Comparison of ENCODE assay signal across 27 cellular contexts in genomic region chr13:33893559-33893958, GRCh38.
"Had no signal": no experiment of that assay in that cellular context is flagged by ENCODE, and none has a peak within 500 bp of the region (broad histone marks: within the 10 kb centered on the region; RNA-seq: fewer than 3 reads in every experiment).

No MANE protein-coding gene starts in this region.

- H3K27me3 ChIP-seq: stomach, suprapubic skin, testis, thyroid gland, tibial artery, tibial nerve, transverse colon, upper lobe of left lung, upper lobe of right lung, uterus, vagina had no signal

- FAIRE-seq: urothelium cell line had no signal

- H3K27ac ChIP-seq: stomach, suprapubic skin, testis, thoracic aorta, thyroid gland, tibial artery, tibial nerve, transverse colon, upper lobe of left lung, upper lobe of right lung, uterus, vagina had no signal

- H3K36me3 ChIP-seq: stomach, suprapubic skin, thoracic aorta, thyroid gland, tibial artery, tibial nerve, transverse colon, upper lobe of left lung, upper lobe of right lung, uterus, vagina had no signal

- DNase-seq: stimulated activated CD4-positive, alpha-beta T cell treated with anti-CD3 and anti-CD28 coated beads, Interleukin-2, amount 100 ng/mL, for 48 hours; stimulated activated CD4-positive, alpha-beta T cell treated with anti-CD3 and anti-CD28 coated beads, Interleukin-4, amount 100 ng/mL, for 1 hour; stimulated activated CD4-positive, alpha-beta T cell treated with anti-CD3 and anti-CD28 coated beads, Interleukin-4, amount 100 ng/mL, for 24 hours; stimulated activated CD4-positive, alpha-beta T cell treated with anti-CD3 and anti-CD28 coated beads, Interleukin-4, amount 100 ng/mL, for 4 hours; stimulated activated CD8-positive, alpha-beta memory T cell treated with anti-CD3 and anti-CD28 coated beads, Interleukin-4, amount 100 ng/mL, for 48 hours; stimulated activated naive B cell treated with anti-CD40 and anti-IgM and Interleukin-4, amounts not matched to agents 10 μg/mL and 1 μg/mL and 100 μg/mL, for 72 hours; stimulated activated naive CD4-positive, alpha-beta T cell; stimulated activated naive CD4-positive, alpha-beta T cell treated with Interleukin-2 at 50 U/mL for 16 hours; stimulated activated naive CD8-positive, alpha-beta T cell treated with anti-CD3 and anti-CD28 coated beads, Interleukin-15, amount 100 ng/mL, for 72 hours; stimulated activated naive CD8-positive, alpha-beta T cell treated with anti-CD3 and anti-CD28 coated beads, Interleukin-15, Interleukin-2, amounts not matched to agents 100 U/mL and 50 U/mL, for 24 hours; stomach; substantia nigra; testis; thyroid gland; tibial artery; transverse colon; trophoblast cell; upper lobe of left lung; upper lobe of right lung; uterus had no signal

- H3K4me3 ChIP-seq: stomach, suprapubic skin, testis, thoracic aorta, thyroid gland, tibial artery, tibial nerve, transverse colon, upper lobe of left lung, upper lobe of right lung, uterus, vagina had no signal

- ATAC-seq: stimulated activated effector memory CD8-positive, alpha-beta T cell treated with anti-CD3 and anti-CD28 coated beads, Interleukin-12 subunit alpha, Interleukin-12 subunit beta, amount 100 ng/mL, for 72 hours; stimulated activated memory B cell treated with anti-CD40 and anti-IgM and Interleukin-4, amounts not matched to agents 10 μg/mL and 1 μg/mL and 100 μg/mL, for 72 hours; stimulated activated naive B cell treated with anti-CD40 and anti-IgM and Interleukin-4, amounts not matched to agents 10 μg/mL and 1 μg/mL and 100 μg/mL, for 72 hours; stimulated activated naive CD8-positive, alpha-beta T cell treated with anti-CD3 and anti-CD28 coated beads, Interleukin-15, amount 100 ng/mL, for 72 hours; stimulated activated naive CD8-positive, alpha-beta T cell treated with anti-CD3 and anti-CD28 coated beads, Interleukin-15, Interleukin-2, amounts not matched to agents 100 U/mL and 50 U/mL, for 24 hours; upper lobe of right lung had no signal

- H3K9me3 ChIP-seq: testis, thyroid gland had no signal

- H3K4me1 ChIP-seq: stomach, suprapubic skin, testis, thyroid gland, tibial artery, tibial nerve, transverse colon, upper lobe of left lung, upper lobe of right lung, uterus, vagina had no signal
